ENCODE assay signal across 19 cellular contexts in the genomic region with DNA sequence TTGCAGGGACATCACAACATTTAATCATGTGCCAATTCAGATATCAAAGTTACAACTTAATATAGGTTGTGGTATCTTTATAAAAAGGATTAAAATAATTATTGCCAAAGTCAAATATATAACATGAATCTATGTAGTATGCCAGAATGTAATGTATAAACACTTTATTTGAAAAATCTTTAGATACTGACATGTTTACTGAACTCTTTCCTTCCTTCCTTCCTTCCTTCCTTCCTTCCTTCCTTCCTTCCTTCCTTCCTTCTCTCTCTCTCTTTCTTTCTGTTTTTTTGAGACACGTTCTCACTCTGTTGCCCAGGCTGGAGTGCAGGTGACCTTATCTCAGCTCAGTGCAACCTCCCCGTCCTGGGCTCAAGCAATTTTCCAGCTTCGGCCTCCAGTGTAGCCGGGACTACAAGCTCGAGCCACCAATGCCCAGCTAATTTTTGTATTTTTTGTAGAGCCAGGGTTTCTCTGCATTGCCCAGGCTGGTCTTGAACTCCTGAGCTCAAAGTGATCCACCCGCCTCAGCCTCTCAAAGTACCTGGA.
A peak's percentile ranks its signal among the peaks of the same experiment; 100 is the strongest.
DNase-seq lines count a peak whose midpoint lies in the region; ATAC-seq and TF ChIP-seq lines count a peak whose summit lies in the region.
"Had no signal": no experiment of that assay in that cellular context is flagged by ENCODE, and none has a peak within 500 bp of the region (broad histone marks: within the 10 kb centered on the region; RNA-seq: fewer than 3 reads in every experiment).

No MANE protein-coding gene starts in this region.

- no peak overlapping the region for H3K56ac ChIP-seq in H9 (ENCODE audit: insufficient read length, low read depth, low read length)

- no peak for TF ChIP-seq CTCF in H9 (conservative IDR thresholded peaks at IDR 0.05)

- H3K27ac Mint-ChIP-seq in H9 = peak overlapping the region in 2 of 3 experiments; percentile 15 to 62; a peak in 1 of 7 replicates
- H3K27ac Mint-ChIP-seq in dendritic cell treated with granulocyte-macrophage colony-stimulating factor and Interleukin-4, amounts not matched to agents 40 ng/mL and 50 ng/mL, for 4 days = peak overlapping the region; percentile 40
- H3K27ac Mint-ChIP-seq: CD4-positive, CD25-positive, alpha-beta regulatory T cell; CD8-positive, alpha-beta memory T cell; HFFc6; IgD-negative memory B cell had no signal

- H2AK5ac ChIP-seq in H9 (ENCODE audit: insufficient read length, low read length) = no peak overlapping the region

- H3K4me2 ChIP-seq in H9 (ENCODE audit: insufficient read depth, insufficient read length, low read length) = no peak overlapping the region
- H3K4me2 ChIP-seq: KMS-11 had no signal

- intact Hi-C loops in dendritic cell treated with granulocyte-macrophage colony-stimulating factor and Interleukin-4, amounts not matched to agents 40 ng/mL and 50 ng/mL, for 4 days (cut with micrococcal nuclease) = no loop called here

- H4K8ac ChIP-seq in H9 (replicated peaks; ENCODE audit: insufficient read length, low read depth, low read length) = no peak overlapping the region

- H3K4ac ChIP-seq in H9 (ENCODE audit: low read depth, low read length) = no peak overlapping the region

- no peaks in the 10 kb centered on the region for H3K27me3 ChIP-seq in H9 (ENCODE audit: insufficient read depth, low read length)
- H3K27me3 ChIP-seq: BE2C had no signal

- H3K23me2 ChIP-seq in H9 (ENCODE audit: insufficient read length, low read depth, low read length, poor library complexity, severe bottlenecking) = no peaks in the 10 kb centered on the region

- no peak overlapping the region for H2AFZ ChIP-seq in H9 (ENCODE audit: low read length)

- H3T11ph ChIP-seq in H9 (ENCODE audit: low read length) = no peak overlapping the region

- H2BK12ac ChIP-seq in H9 (ENCODE audit: insufficient read length, low read depth, low read length) = no peak overlapping the region

- DNase-seq in H9 = no peak
- peak; percentile 73 for DNase-seq in SK-N-MC (ENCODE audit: low read depth, low spot score)
- no peak for DNase-seq in NCI-H1436 (lab: John Stamatoyannopoulos, UW)
- no peak for DNase-seq in COLO829 (ENCODE audit: low spot score)
- DNase-seq in T-helper 1 cell = no peak
- DNase-seq: ACHN; BE2C; C1 segment of cervical spinal cord; Caco-2; CD4-positive, CD25-positive, alpha-beta regulatory T cell; CD8-positive, alpha-beta memory T cell; DMS79; GDM1; HCEC 1CT; HFFc6 had no signal

- no peak overlapping the region for H4K5ac ChIP-seq in H9 (ENCODE audit: insufficient read length, low read depth, low read length)

- H3K4me1 ChIP-seq in H9 (ENCODE audit: insufficient read depth, low read length) = no peaks in the 10 kb centered on the region
- H3K4me1 ChIP-seq: BE2C had no signal

- no peak overlapping the region for H3K27ac ChIP-seq in H9 (ENCODE audit: insufficient read length, low read depth, low read length)
- peak overlapping the region; percentile 100 for H3K27ac ChIP-seq in SK-N-MC
- H3K27ac ChIP-seq: KMS-11 had no signal

- no peaks in the 10 kb centered on the region for H3K79me1 ChIP-seq in H9 (ENCODE audit: insufficient read depth, low read depth, low read length, poor library complexity, severe bottlenecking)

- H3K9me3 ChIP-seq in H9 (ENCODE audit: control insufficient read depth, low read depth, low read length) (no peaks in the 10 kb centered on the region), SK-N-MC (ENCODE audit: low read depth, low read length) (peaks cover 6% of the 10 kb centered on the region; the same call in 1 of the 2 replicates)
- H3K9me3 ChIP-seq: BE2C, Caco-2 had no signal

- no peak overlapping the region for H3K14ac ChIP-seq in H9 (ENCODE audit: insufficient read depth, low read length)

- no peak overlapping the region for H2BK15ac ChIP-seq in H9 (ENCODE audit: low read depth, low read length)

- H4K91ac ChIP-seq in H9 (ENCODE audit: insufficient read length, low read depth, low read length) = no peak overlapping the region

- ATAC-seq in GM18867 (IDR thresholded peaks at IDR 0.05; ENCODE audit: unreplicated experiment) = no peak

- H2BK20ac ChIP-seq in H9 (ENCODE audit: low read depth, low read length, poor library complexity, severe bottlenecking) = no peak overlapping the region

- 0 out of 5 replicates have a peak, but pooled peaks cover 0 to 2% of the 10 kb centered on the region in 2 experiments for H3K9me3 Mint-ChIP-seq in H9
- peaks cover 18% of the 10 kb centered on the region for H3K9me3 Mint-ChIP-seq in dendritic cell treated with granulocyte-macrophage colony-stimulating factor and Interleukin-4, amounts not matched to agents 40 ng/mL and 50 ng/mL, for 4 days
- H3K9me3 Mint-ChIP-seq: CD4-positive, CD25-positive, alpha-beta regulatory T cell; CD8-positive, alpha-beta memory T cell; HFFc6; IgD-negative memory B cell had no signal

- no peaks in the 10 kb centered on the region for H4K20me1 ChIP-seq in H9 (ENCODE audit: control insufficient read depth, insufficient read depth, insufficient read length)

- no peak overlapping the region for H3K23ac ChIP-seq in H9 (ENCODE audit: insufficient read length, low read depth, low read length)

- no peak overlapping the region for H3K4me3 Mint-ChIP-seq in H9
- H3K4me3 Mint-ChIP-seq in dendritic cell treated with granulocyte-macrophage colony-stimulating factor and Interleukin-4, amounts not matched to agents 40 ng/mL and 50 ng/mL, for 4 days = no peak overlapping the region
- H3K4me3 Mint-ChIP-seq: CD4-positive, CD25-positive, alpha-beta regulatory T cell; CD8-positive, alpha-beta memory T cell; HFFc6; IgD-negative memory B cell had no signal

- no peak overlapping the region for H3K9ac ChIP-seq in H9 (ENCODE audit: extremely low read depth, insufficient read length, low read length)
- peak overlapping the region; percentile 84 for H3K9ac ChIP-seq in SK-N-MC (ENCODE audit: insufficient read length)
- H3K9ac ChIP-seq: KMS-11 had no signal

- no peaks in the 10 kb centered on the region; a peak in 1 of 7 replicates for H3K36me3 Mint-ChIP-seq in H9 (ENCODE audit: insufficient read depth in 1 of 3, low read depth in 3 of 3)
- no peaks in the 10 kb centered on the region for H3K36me3 Mint-ChIP-seq in dendritic cell treated with granulocyte-macrophage colony-stimulating factor and Interleukin-4, amounts not matched to agents 40 ng/mL and 50 ng/mL, for 4 days (ENCODE audit: low read depth)
- H3K36me3 Mint-ChIP-seq: CD4-positive, CD25-positive, alpha-beta regulatory T cell; CD8-positive, alpha-beta memory T cell; IgD-negative memory B cell had no signal

- no peak overlapping the region for H2BK120ac ChIP-seq in H9 (ENCODE audit: low read depth, low read length, poor library complexity, severe bottlenecking)

- no peaks in the 10 kb centered on the region for H3K27me3 Mint-ChIP-seq in H9 (ENCODE audit: low read depth)
- H3K27me3 Mint-ChIP-seq in dendritic cell treated with granulocyte-macrophage colony-stimulating factor and Interleukin-4, amounts not matched to agents 40 ng/mL and 50 ng/mL, for 4 days = no peaks in the 10 kb centered on the region
- H3K27me3 Mint-ChIP-seq: IgD-negative memory B cell had no signal

- H3K4me1 Mint-ChIP-seq in H9 = peaks cover 3 to 6% of the 10 kb centered on the region in 2 experiments
- H3K4me1 Mint-ChIP-seq in dendritic cell treated with granulocyte-macrophage colony-stimulating factor and Interleukin-4, amounts not matched to agents 40 ng/mL and 50 ng/mL, for 4 days (ENCODE audit: low read depth) = peaks cover 24% of the 10 kb centered on the region
- H3K4me1 Mint-ChIP-seq: CD4-positive, CD25-positive, alpha-beta regulatory T cell; CD8-positive, alpha-beta memory T cell had no signal

- no peak overlapping the region for H2BK5ac ChIP-seq in H9 (ENCODE audit: insufficient read length, low read length)

- H3K18ac ChIP-seq in H9 (ENCODE audit: insufficient read length, low read depth, low read length) = no peak overlapping the region

- WGBS in H9 (ENCODE audit: extremely low coverage, insufficient read length, low lambda C conversion rate) = no CpG with 5 or more reads among the region's 6 CpGs

- H3K36me3 ChIP-seq in SK-N-MC (ENCODE audit: insufficient read depth, low read length) = peaks cover 8% of the 10 kb centered on the region; the same call in 1 of the 2 replicates
- H3K36me3 ChIP-seq: BE2C had no signal

- H3K79me2 ChIP-seq in H9 (ENCODE audit: insufficient read depth, low read length) = no peaks in the 10 kb centered on the region

- peak overlapping the region; percentile 62 for H3K4me3 ChIP-seq in SK-N-MC
